Comparison of ENCODE assay signal across 15 cellular contexts in the genomic region with DNA sequence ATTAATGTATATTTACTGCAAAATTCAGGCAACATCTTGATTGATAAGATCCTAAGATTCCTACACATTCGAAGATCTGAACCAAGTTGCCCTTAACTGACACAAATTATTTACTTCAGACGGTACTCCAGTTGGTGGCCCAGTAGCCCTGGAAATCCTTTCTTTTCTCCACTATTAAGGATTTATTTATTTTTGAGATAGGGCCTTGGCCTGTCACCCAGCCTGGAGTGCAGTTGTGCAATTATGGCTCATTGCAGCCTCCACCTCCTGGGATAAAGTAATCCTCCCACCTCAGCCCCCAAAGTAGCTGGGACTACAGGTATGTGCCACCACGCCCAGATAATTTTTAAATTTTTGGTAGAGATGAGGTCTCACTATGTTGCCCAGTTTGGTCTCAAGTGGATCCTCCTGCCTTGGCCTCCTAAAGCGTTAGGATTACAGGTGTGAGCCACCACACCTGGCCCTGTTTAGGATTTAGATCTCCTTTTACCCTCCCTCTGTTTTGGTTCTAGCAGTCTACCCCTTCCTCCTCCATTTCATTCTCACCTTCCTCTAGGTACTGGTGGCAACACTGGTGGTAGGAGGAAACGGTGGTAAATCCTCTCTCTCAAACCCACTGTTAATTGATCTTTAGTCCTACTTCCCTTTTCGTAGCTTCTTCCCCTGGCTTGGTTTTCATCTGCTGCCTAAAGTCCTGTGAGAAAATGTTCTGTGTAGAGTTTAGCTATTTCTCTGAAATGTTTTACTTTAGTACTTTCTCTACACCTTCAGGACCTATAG. TPM values are rescaled to one million over a fixed set of nuclear protein-coding genes. Genes with fewer than 3 reads are reported as not detected.
DNase-seq lines count a peak whose midpoint lies in the region; ATAC-seq and TF ChIP-seq lines count a peak whose summit lies in the region.
"Had no signal": no experiment of that assay in that cellular context is flagged by ENCODE, and none has a peak within 500 bp of the region (broad histone marks: within the 10 kb centered on the region; RNA-seq: fewer than 3 reads in every experiment).

No MANE protein-coding gene starts in this region.

- H3K4me1 ChIP-seq in liver (ENCODE audit: control insufficient read depth in 4 of 4, insufficient read depth in 4 of 4, low read length in 3 of 4): peaks cover under 1 to 11% (median 3%) of the 10 kb centered on the region in 4 donors

- H3K9ac ChIP-seq in liver (ENCODE audit: low read depth in 1 of 2, low read length in 2 of 2): no peak overlapping the region
- H3K9ac ChIP-seq: SK-N-SH had no signal

- no peaks in the 10 kb centered on the region for H3K9me3 ChIP-seq in liver (ENCODE audit: control insufficient read depth in 4 of 4, low read length in 3 of 4)
- H3K9me3 ChIP-seq: SK-N-SH, thoracic aorta had no signal

- TF ChIP-seq RAD21 in liver (IDR thresholded peaks at IDR 0.05): peak; percentile 25 to 32

- DNase-seq in GF-D8 (lab: John Stamatoyannopoulos, UW) (peak; percentile 15), SKM-1 treated with dmso at 0.1 percent for 144 hours (lab: John Stamatoyannopoulos, UW; ENCODE audit: unreplicated experiment) (peak; percentile 81), medulla oblongata (ENCODE audit: extremely low spot score) (no peak), DMS114 treated with DMSO at 0.1 percent for 48 hours (lab: John Stamatoyannopoulos, UW; ENCODE audit: unreplicated experiment) (no peak)
- no peak for DNase-seq in activated CD4-positive, CD25-positive, alpha-beta regulatory T cell treated with anti-CD3 and anti-CD28 coated beads, Interleukin-2, amount 50 U/mL, for 72 hours
- DNase-seq: effector memory CD4-positive, alpha-beta T cell; foreskin keratinocyte; HFFc6; islet precursor cell; NCI-H2029 treated with DMSO at 0.1 percent for 48 hours; SK-N-SH had no signal

- H3K4me3 ChIP-seq in liver (ENCODE audit: low read depth in 1 of 3, low read length in 3 of 3): no peak overlapping the region
- H3K4me3 ChIP-seq: K562, thoracic aorta had no signal

- 87% methylated on average over 6 of the region's 6 CpGs for WGBS in liver

- H3K36me3 ChIP-seq in liver (ENCODE audit: control insufficient read depth in 4 of 4, insufficient read depth in 3 of 4, low read depth in 1 of 4, low read length in 3 of 4): peaks cover 0 to 3% (median 2%) of the 10 kb centered on the region in 4 donors

- H3K27ac ChIP-seq in liver (ENCODE audit: low read depth in 1 of 2, low read length in 2 of 2): no peak overlapping the region
- H3K27ac ChIP-seq: foreskin keratinocyte, thoracic aorta had no signal

- H3K27me3 ChIP-seq in liver (ENCODE audit: control insufficient read depth in 4 of 4, insufficient read depth in 4 of 4, low read length in 3 of 4): no peaks in the 10 kb centered on the region
- H3K27me3 ChIP-seq: foreskin keratinocyte had no signal

- no peak for TF ChIP-seq CTCF in liver (IDR thresholded peaks at IDR 0.05; ENCODE audit: low read depth, low read length, missing input control)

- peak; percentile 53 for ATAC-seq in GM21381 (IDR thresholded peaks at IDR 0.05; ENCODE audit: unreplicated experiment)
- ATAC-seq: foreskin keratinocyte, K562 had no signal

TF ChIP-seq in liver, 16 proteins besides CTCF, POLR2A, EP300 and RAD21:
- TF ChIP-seq SP1 (IDR thresholded peaks at IDR 0.05): no peak
- TF ChIP-seq JUND (IDR thresholded peaks at IDR 0.05): no peak
- TF ChIP-seq EGR1 (IDR thresholded peaks at IDR 0.05; ENCODE audit: low read depth in 2 of 2): no peak
- no peak for TF ChIP-seq FOXA2 (IDR thresholded peaks at IDR 0.05)
- TF ChIP-seq, protein P1, sequence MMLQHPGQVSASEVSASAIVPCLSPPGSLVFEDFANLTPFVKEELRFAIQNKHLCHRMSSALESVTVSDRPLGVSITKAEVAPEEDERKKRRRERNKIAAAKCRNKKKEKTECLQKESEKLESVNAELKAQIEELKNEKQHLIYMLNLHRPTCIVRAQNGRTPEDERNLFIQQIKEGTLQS (IDR thresholded peaks at IDR 0.05): no peak
- no peak for TF ChIP-seq NR2F2 (IDR thresholded peaks at IDR 0.05)
- TF ChIP-seq YY1 (IDR thresholded peaks at IDR 0.05): no peak
- no peak for TF ChIP-seq HNF4G (IDR thresholded peaks at IDR 0.05)
- TF ChIP-seq ZBTB33 (IDR thresholded peaks at IDR 0.05): no peak
- no peak for TF ChIP-seq RXRA (IDR thresholded peaks at IDR 0.05)
- no peak for TF ChIP-seq FOXA1 (IDR thresholded peaks at IDR 0.05)
- TF ChIP-seq, protein P2, sequence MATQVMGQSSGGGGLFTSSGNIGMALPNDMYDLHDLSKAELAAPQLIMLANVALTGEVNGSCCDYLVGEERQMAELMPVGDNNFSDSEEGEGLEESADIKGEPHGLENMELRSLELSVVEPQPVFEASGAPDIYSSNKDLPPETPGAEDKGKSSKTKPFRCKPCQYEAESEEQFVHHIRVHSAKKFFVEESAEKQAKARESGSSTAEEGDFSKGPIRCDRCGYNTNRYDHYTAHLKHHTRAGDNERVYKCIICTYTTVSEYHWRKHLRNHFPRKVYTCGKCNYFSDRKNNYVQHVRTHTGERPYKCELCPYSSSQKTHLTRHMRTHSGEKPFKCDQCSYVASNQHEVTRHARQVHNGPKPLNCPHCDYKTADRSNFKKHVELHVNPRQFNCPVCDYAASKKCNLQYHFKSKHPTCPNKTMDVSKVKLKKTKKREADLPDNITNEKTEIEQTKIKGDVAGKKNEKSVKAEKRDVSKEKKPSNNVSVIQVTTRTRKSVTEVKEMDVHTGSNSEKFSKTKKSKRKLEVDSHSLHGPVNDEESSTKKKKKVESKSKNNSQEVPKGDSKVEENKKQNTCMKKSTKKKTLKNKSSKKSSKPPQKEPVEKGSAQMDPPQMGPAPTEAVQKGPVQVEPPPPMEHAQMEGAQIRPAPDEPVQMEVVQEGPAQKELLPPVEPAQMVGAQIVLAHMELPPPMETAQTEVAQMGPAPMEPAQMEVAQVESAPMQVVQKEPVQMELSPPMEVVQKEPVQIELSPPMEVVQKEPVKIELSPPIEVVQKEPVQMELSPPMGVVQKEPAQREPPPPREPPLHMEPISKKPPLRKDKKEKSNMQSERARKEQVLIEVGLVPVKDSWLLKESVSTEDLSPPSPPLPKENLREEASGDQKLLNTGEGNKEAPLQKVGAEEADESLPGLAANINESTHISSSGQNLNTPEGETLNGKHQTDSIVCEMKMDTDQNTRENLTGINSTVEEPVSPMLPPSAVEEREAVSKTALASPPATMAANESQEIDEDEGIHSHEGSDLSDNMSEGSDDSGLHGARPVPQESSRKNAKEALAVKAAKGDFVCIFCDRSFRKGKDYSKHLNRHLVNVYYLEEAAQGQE (IDR thresholded peaks at IDR 0.05): no peak
- TF ChIP-seq HNF4A (conservative IDR thresholded peaks at IDR 0.05): no peak
- no peak for TF ChIP-seq GABPA (IDR thresholded peaks at IDR 0.05 in 1 of 2, conservative IDR thresholded peaks at IDR 0.05 in 1 of 2)
- TF ChIP-seq, protein P3, sequence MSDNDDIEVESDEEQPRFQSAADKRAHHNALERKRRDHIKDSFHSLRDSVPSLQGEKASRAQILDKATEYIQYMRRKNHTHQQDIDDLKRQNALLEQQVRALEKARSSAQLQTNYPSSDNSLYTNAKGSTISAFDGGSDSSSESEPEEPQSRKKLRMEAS (IDR thresholded peaks at IDR 0.05): no peak
- TF ChIP-seq TAF1 (conservative IDR thresholded peaks at IDR 0.05): no peak

RNA-seq across cellular contexts. Expression of gene ZNF609, which starts 12.7 kb away (rescaled TPM):
- total RNA-seq in liver: 10 to 100 TPM in 1 of 2 donors, 1 to 10 TPM in 1; 7.1 to 18.1 TPM
- polyA plus RNA-seq in liver: 1 to 10 TPM; 4.6 to 8.9 TPM

Comparison
In these comparisons a context has a peak if more than half of its experiments do, and no peak if none do; other contexts are left out.
1. DNase-seq: peak in GF-D8 (single experiment) and SKM-1 treated with dmso at 0.1 percent for 144 hours (single experiment); none in medulla oblongata (single experiment), activated CD4-positive, CD25-positive, alpha-beta regulatory T cell treated with anti-CD3 and anti-CD28 coated beads, Interleukin-2, amount 50 U/mL, for 72 hours (single experiment) and DMS114 treated with DMSO at 0.1 percent for 48 hours (single experiment).